8 cellular contexts compared by ENCODE assay signal in genomic region chr5:66596791-66597757, GRCh38. TPM values are rescaled to one million over a fixed set of nuclear protein-coding genes. Genes with fewer than 3 reads are reported as not detected.
DNase-seq lines count a peak whose midpoint lies in the region; ATAC-seq and TF ChIP-seq lines count a peak whose summit lies in the region.

No MANE protein-coding gene starts in this region.

- H3K4me3 ChIP-seq in DOHH2 (ENCODE audit: low read length) (peak overlapping the region; percentile 74), cardiac muscle cell (peak overlapping the region; percentile 59), osteoblast (ENCODE audit: insufficient read depth, low read length) (peak overlapping the region; percentile 72)

- H3K27ac ChIP-seq in DOHH2 (ENCODE audit: low read depth, low read length), result no peak overlapping the region
- H3K27ac ChIP-seq in cardiac muscle cell, result no peak overlapping the region
- no peak overlapping the region for H3K27ac ChIP-seq in osteoblast (ENCODE audit: low read depth, low read length)

- H3K79me2 ChIP-seq in DOHH2 (ENCODE audit: control insufficient read depth, low read length) (no peaks in the 10 kb centered on the region), osteoblast (ENCODE audit: insufficient read depth, low read length) (no peaks in the 10 kb centered on the region)

- ATAC-seq in GM21619 (IDR thresholded peaks at IDR 0.05; ENCODE audit: unreplicated experiment), result peak; percentile 21

- H3K27me3 ChIP-seq in DOHH2 (ENCODE audit: control insufficient read depth, low read length) (peaks cover 67% of the 10 kb centered on the region), cardiac muscle cell (peaks cover 51% of the 10 kb centered on the region), osteoblast (ENCODE audit: insufficient read depth, low read length) (peaks cover 52% of the 10 kb centered on the region)

- H3K9me3 ChIP-seq in DOHH2 (ENCODE audit: control insufficient read depth, insufficient read depth, low read length) (no peaks in the 10 kb centered on the region), cardiac muscle cell (ENCODE audit: low read depth) (no peaks in the 10 kb centered on the region), osteoblast (ENCODE audit: low read depth, low read length) (no peaks in the 10 kb centered on the region)

- DNase-seq in NCI-H1092 treated with DMSO at 0.1 percent for 48 hours (lab: John Stamatoyannopoulos, UW) (peak; percentile 35), cardiac muscle cell (ENCODE audit: low read depth in 1 of 2, low spot score in 1 of 2) (peak; percentile 35 to 64), osteoblast (ENCODE audit: insufficient read length, low spot score, missing footprints) (peak; percentile 71), T1000 (lab: John Stamatoyannopoulos, UW) (no peak), OCI-M2 (lab: John Stamatoyannopoulos, UW; ENCODE audit: unreplicated experiment) (no peak)
- peak; percentile 32 to 42 for DNase-seq in activated T-cell treated with anti-CD3 and anti-CD28 coated beads, Interleukin-2, amount 50 U/mL, for 48 hours

- TF ChIP-seq CTCF in DOHH2 (IDR thresholded peaks at IDR 0.05; ENCODE audit: low read depth, low read length, poor library complexity, severe bottlenecking) (no peak), cardiac muscle cell (IDR thresholded peaks at IDR 0.05; ENCODE audit: low read depth, low read length) (no peak), osteoblast (IDR thresholded peaks at IDR 0.05; ENCODE audit: extremely low read depth, low read depth, low read length) (no peak)

- no peaks in the 10 kb centered on the region for H3K9me2 ChIP-seq in DOHH2 (replicated peaks; ENCODE audit: control insufficient read depth, low read length)

- H3K36me3 ChIP-seq in DOHH2 (ENCODE audit: control insufficient read depth, low read length) (no peaks in the 10 kb centered on the region), cardiac muscle cell (no peaks in the 10 kb centered on the region), osteoblast (ENCODE audit: insufficient read depth, low read length) (no peaks in the 10 kb centered on the region)

- H3K4me2 ChIP-seq in DOHH2 (ENCODE audit: low read length), result peak overlapping the region; percentile 73
- peak overlapping the region; percentile 79 for H3K4me2 ChIP-seq in osteoblast (ENCODE audit: insufficient read depth, low read length)

- H2AFZ ChIP-seq in osteoblast (ENCODE audit: low read length), result peak overlapping the region; percentile 27

- H3F3A ChIP-seq in DOHH2 (ENCODE audit: control insufficient read depth, insufficient read depth), result no peaks in the 10 kb centered on the region

- H4K20me1 ChIP-seq in DOHH2 (ENCODE audit: control insufficient read depth, insufficient read depth, low read depth, low read length), result no peaks in the 10 kb centered on the region
- no peaks in the 10 kb centered on the region for H4K20me1 ChIP-seq in osteoblast (ENCODE audit: insufficient read depth, low read length)

- H3K4me1 ChIP-seq in DOHH2 (ENCODE audit: control insufficient read depth, low read length) (peaks cover 7% of the 10 kb centered on the region), cardiac muscle cell (ENCODE audit: low read depth) (no peaks in the 10 kb centered on the region), osteoblast (ENCODE audit: insufficient read depth, low read length) (peaks cover 4% of the 10 kb centered on the region)

RNA-seq across cellular contexts. Expression of gene MAST4, which starts 0.9 kb away (rescaled TPM):
- total RNA-seq in cardiac muscle cell (30.8 and 58.0 TPM in 2 replicates), osteoblast (12.1 and 12.7 TPM in 2 replicates)
- 33.1 and 42.7 TPM in 2 replicates for polyA plus RNA-seq in cardiac muscle cell

Comparison
In these comparisons a context has a peak if more than half of its experiments do, and no peak if none do; other contexts are left out.
1. DNase-seq: peak in NCI-H1092 treated with DMSO at 0.1 percent for 48 hours (single experiment), activated T-cell treated with anti-CD3 and anti-CD28 coated beads, Interleukin-2, amount 50 U/mL, for 48 hours (2 of 2), cardiac muscle cell (2 of 2) and osteoblast (single experiment); none in T1000 (single experiment) and OCI-M2 (single experiment).
2. Peak in every context shown above with its lines, with median percentiles within 50 percentile points of each other: H3K4me3 ChIP-seq.